In genomic region chr14:24233538-24233866, GRCh38 we compare ENCODE assay signal across 8 cellular contexts. TPM values are rescaled to one million over a fixed set of nuclear protein-coding genes. Genes with fewer than 3 reads are reported as not detected.
A peak's percentile ranks its signal among the peaks of the same experiment; 100 is the strongest.
DNase-seq lines count a peak whose midpoint lies in the region; ATAC-seq and TF ChIP-seq lines count a peak whose summit lies in the region.

No MANE protein-coding gene starts in this region.

- peak overlapping the region; percentile 93 for H3K4me2 ChIP-seq in neural progenitor cell

- peak overlapping the region; percentile 93 for H3K27ac Mint-ChIP-seq in CD4-positive, alpha-beta T cell
- H3K27ac Mint-ChIP-seq in neural progenitor cell, result peak overlapping the region; percentile 93

- H3K36me3 ChIP-seq in duodenal mucosa (ENCODE audit: control insufficient read depth in 1 of 2, insufficient read depth in 2 of 2, low read length in 2 of 2) (peaks cover 26 to 38% of the 10 kb centered on the region in 2 donors), neural progenitor cell (no peaks in the 10 kb centered on the region)

- peak overlapping the region; percentile 81 for H3K27ac ChIP-seq in CD4-positive, alpha-beta T cell (ENCODE audit: low read depth, low read length)
- H3K27ac ChIP-seq in duodenal mucosa (ENCODE audit: low read depth, low read length) (no peak overlapping the region), neural progenitor cell (no peak overlapping the region)

- peaks cover 8% of the 10 kb centered on the region for H4K20me1 ChIP-seq in neural progenitor cell (ENCODE audit: low read depth)

- peaks cover 74% of the 10 kb centered on the region for H3K4me1 Mint-ChIP-seq in CD4-positive, alpha-beta T cell (ENCODE audit: low read depth)
- peaks cover 23% of the 10 kb centered on the region for H3K4me1 Mint-ChIP-seq in neural progenitor cell

- H3K4me3 Mint-ChIP-seq in CD4-positive, alpha-beta T cell, result peak overlapping the region; percentile 96
- H3K4me3 Mint-ChIP-seq in neural progenitor cell, result peak overlapping the region; percentile 100

- CTCF ChIA-PET in CD4-positive, alpha-beta T cell (lab: Charles Lee), result interaction anchor here (1.0 to 3.1 kb wide), 5 partner anchors 18 to 100 kb away, joined by 3 to 13 read pairs (median 7); partner anchors contain the start of genes IRF9 and MDP1

- H3K4me1 ChIP-seq in duodenal mucosa (ENCODE audit: control insufficient read depth in 1 of 2, insufficient read depth in 2 of 2, low read length in 2 of 2) (peaks cover 23 to 29% of the 10 kb centered on the region in 2 donors), neural progenitor cell (peaks cover 15% of the 10 kb centered on the region)

- intact Hi-C loops in CD4-positive, alpha-beta T cell (cut with DNase I, micrococcal nuclease), result loop anchor here (2.0 to 5.0 kb wide), 6 partner anchors 36 to 209 kb away; partner anchors contain the start of genes PSME2 (in 2 of the 2), RNF31 (in 2 of the 2), IPO4 (in 1 of the 2) and RABGGTA (in 1 of the 2)

- H3K79me2 ChIP-seq in neural progenitor cell (ENCODE audit: low read depth), result peaks cover 53% of the 10 kb centered on the region

- no peaks in the 10 kb centered on the region for H3K9me3 Mint-ChIP-seq in CD4-positive, alpha-beta T cell
- H3K9me3 Mint-ChIP-seq in neural progenitor cell, result no peaks in the 10 kb centered on the region

- H3K4me3 ChIP-seq in NB4 (ENCODE audit: low read depth, low read length) (peak overlapping the region; percentile 84), duodenal mucosa (ENCODE audit: low read depth in 1 of 2, low read length in 2 of 2) (peak overlapping the region; percentile 85 to 96), neural progenitor cell (peak overlapping the region; percentile 87)

- POLR2A ChIA-PET in CD4-positive, alpha-beta T cell (lab: Charles Lee), result interaction anchor here (0.7 to 2.6 kb wide), 9 partner anchors 9 to 204 kb away, joined by 3 to 40 read pairs (median 4); partner anchors contain the start of genes CHMP4A, DCAF11, IRF9 and MDP1

- no peak for TF ChIP-seq POLR2A in NB4 (IDR thresholded peaks at IDR 0.05; ENCODE audit: extremely low read depth, insufficient read length)

- peak overlapping the region in 1 of 2 donors; percentile 92 for H3K9ac ChIP-seq in duodenal mucosa (ENCODE audit: low read depth in 1 of 2, low read length in 2 of 2)
- H3K9ac ChIP-seq in neural progenitor cell, result peak overlapping the region; percentile 68

- peaks cover 77% of the 10 kb centered on the region for H3K36me3 Mint-ChIP-seq in CD4-positive, alpha-beta T cell (ENCODE audit: low read depth)
- H3K36me3 Mint-ChIP-seq in neural progenitor cell, result peaks cover 13% of the 10 kb centered on the region

- no peaks in the 10 kb centered on the region for H3K27me3 ChIP-seq in CD4-positive, alpha-beta T cell (ENCODE audit: control insufficient read depth, insufficient read depth, low read length)
- H3K27me3 ChIP-seq in duodenal mucosa (ENCODE audit: control insufficient read depth in 1 of 2, insufficient read depth in 2 of 2, low read length in 2 of 2), result no peaks in the 10 kb centered on the region
- no peaks in the 10 kb centered on the region for H3K27me3 ChIP-seq in neural progenitor cell

- H3K27me3 Mint-ChIP-seq in CD4-positive, alpha-beta T cell, result no peaks in the 10 kb centered on the region
- no peaks in the 10 kb centered on the region for H3K27me3 Mint-ChIP-seq in neural progenitor cell (ENCODE audit: insufficient read depth, low read depth)

- ATAC-seq in CD4-positive, alpha-beta T cell (ENCODE audit: poor library complexity), result no peak
- ATAC-seq in GM21360 (IDR thresholded peaks at IDR 0.05; ENCODE audit: unreplicated experiment) (no peak), HG03571 (IDR thresholded peaks at IDR 0.05; ENCODE audit: unreplicated experiment) (no peak)

- no peak overlapping the region for H2AFZ ChIP-seq in neural progenitor cell (replicated peaks)

- no peak for DNase-seq in CD4-positive, alpha-beta T cell
- no peak for DNase-seq in NB4 (ENCODE audit: low read depth)
- DNase-seq in neural progenitor cell (ENCODE audit: low spot score), result no peak
- no peak for DNase-seq in NCI-H2081 (lab: John Stamatoyannopoulos, UW)
- no peak for DNase-seq in stimulated activated naive CD4-positive, alpha-beta T cell treated with Interleukin-2 at 50 U/mL for 16 hours (lab: John Stamatoyannopoulos, UW)

- no peak for TF ChIP-seq CTCF in CD4-positive, alpha-beta T cell (IDR thresholded peaks at IDR 0.05)
- TF ChIP-seq CTCF in NB4 (IDR thresholded peaks at IDR 0.05; ENCODE audit: low read depth, low read length) (no peak), neural progenitor cell (IDR thresholded peaks at IDR 0.05) (no peak)

- peaks cover 18% of the 10 kb centered on the region for H3F3A ChIP-seq in neural progenitor cell (ENCODE audit: low read depth)

- H3K9me3 ChIP-seq in CD4-positive, alpha-beta T cell (ENCODE audit: control insufficient read depth, low read length), result no peaks in the 10 kb centered on the region
- H3K9me3 ChIP-seq in duodenal mucosa (ENCODE audit: control insufficient read depth in 1 of 2, low read length in 2 of 2), result no peaks in the 10 kb centered on the region
- no peaks in the 10 kb centered on the region for H3K9me3 ChIP-seq in neural progenitor cell (ENCODE audit: low read depth)

RNA-seq across cellular contexts. Expression of gene GMPR2, which starts 0.8 kb away (rescaled TPM):
- total RNA-seq in CD4-positive, alpha-beta T cell, result 10 to 100 TPM; 22.2 to 24.8 TPM
- total RNA-seq in neural progenitor cell (ENCODE audit: low replicate concordance), result 98.4 and 101 TPM in 2 replicates

RNA-seq across cellular contexts. Expression of gene NEDD8, which starts 1.3 kb away (rescaled TPM):
- total RNA-seq in CD4-positive, alpha-beta T cell, result 10 to 100 TPM; 42.0 to 43.5 TPM
- total RNA-seq in neural progenitor cell (ENCODE audit: low replicate concordance), result 170 and 220 TPM in 2 replicates

RNA-seq across cellular contexts. Expression of gene TINF2, which starts 8.9 kb away (rescaled TPM):
- 100 to 1,000 TPM; 110 to 113 TPM for total RNA-seq in CD4-positive, alpha-beta T cell
- 32.6 and 42.5 TPM in 2 replicates for total RNA-seq in neural progenitor cell (ENCODE audit: low replicate concordance)

RNA-seq across cellular contexts. Expression of gene MDP1, which starts 17.6 kb away (rescaled TPM):
- 1 to 10 TPM; 3.2 to 3.7 TPM for total RNA-seq in CD4-positive, alpha-beta T cell
- total RNA-seq in neural progenitor cell (ENCODE audit: low replicate concordance), result 18.3 and 20.1 TPM in 2 replicates

RNA-seq across cellular contexts. Expression of gene CHMP4A, which starts 20.2 kb away (rescaled TPM):
- total RNA-seq in CD4-positive, alpha-beta T cell, result 10 to 100 TPM; 73.4 to 80.1 TPM
- 35.3 and 37.1 TPM in 2 replicates for total RNA-seq in neural progenitor cell (ENCODE audit: low replicate concordance)
